Comparison of ENCODE assay signal across 21 cellular contexts in genomic region chr1:212351588-212352362, GRCh38.
"Had no signal": no experiment of that assay in that cellular context is flagged by ENCODE, and none has a peak within 500 bp of the region (broad histone marks: within the 10 kb centered on the region; RNA-seq: fewer than 3 reads in every experiment).

No MANE protein-coding gene starts in this region.

- H3K4me3 ChIP-seq: left lung, lung, sigmoid colon, smooth muscle cell, upper lobe of left lung had no signal

- H3K27me3 ChIP-seq: foreskin keratinocyte, left lung, sigmoid colon, upper lobe of left lung had no signal

- H3K9me3 ChIP-seq: left lung, sigmoid colon, upper lobe of left lung had no signal

- ATAC-seq: activated CD8-positive, alpha-beta memory T cell treated with anti-CD3 and anti-CD28 coated beads, Interleukin-2, amount 10 ng/mL, durations not matched to agents 7 days and 5 days; activated CD8-positive, alpha-beta T cell treated with anti-CD3 and anti-CD28 coated beads for 36 hours; foreskin keratinocyte; left lung; stimulated activated naive B cell treated with anti-CD40 and anti-IgM and Interleukin-4, amounts not matched to agents 10 μg/mL and 1 μg/mL and 100 μg/mL, for 72 hours; T-cell had no signal

- H3K27ac ChIP-seq: foreskin keratinocyte, left lung, sigmoid colon, upper lobe of left lung had no signal

- H3K4me3 Mint-ChIP-seq: activated CD4-positive, alpha-beta T cell treated with anti-CD3 and anti-CD28 coated beads, Interleukin-2, amount 10 ng/mL, durations not matched to agents 24 days and 14 days; activated CD8-positive, alpha-beta memory T cell treated with anti-CD3 and anti-CD28 coated beads, Interleukin-2, amount 10 ng/mL, durations not matched to agents 7 days and 5 days; activated CD8-positive, alpha-beta T cell treated with anti-CD3 and anti-CD28 coated beads for 36 hours; naive B cell; neural crest cell; T-cell had no signal

- H3K4me1 Mint-ChIP-seq: activated CD4-positive, alpha-beta T cell treated with anti-CD3 and anti-CD28 coated beads, Interleukin-2, amount 10 ng/mL, durations not matched to agents 24 days and 14 days; naive B cell; neural crest cell had no signal

- H3K27me3 Mint-ChIP-seq: activated CD4-positive, alpha-beta T cell treated with anti-CD3 and anti-CD28 coated beads, Interleukin-2, amount 10 ng/mL, durations not matched to agents 24 days and 14 days; activated CD8-positive, alpha-beta memory T cell treated with anti-CD3 and anti-CD28 coated beads, Interleukin-2, amount 10 ng/mL, durations not matched to agents 7 days and 5 days; activated CD8-positive, alpha-beta T cell treated with anti-CD3 and anti-CD28 coated beads for 36 hours; naive B cell; stimulated activated naive B cell treated with anti-CD40 and anti-IgM and Interleukin-4, amounts not matched to agents 10 μg/mL and 1 μg/mL and 100 μg/mL, for 72 hours; T-cell had no signal

- H3K4me1 ChIP-seq: foreskin keratinocyte, sigmoid colon, upper lobe of left lung had no signal

- H3K9me3 Mint-ChIP-seq: activated CD4-positive, alpha-beta T cell treated with anti-CD3 and anti-CD28 coated beads, Interleukin-2, amount 10 ng/mL, durations not matched to agents 24 days and 14 days; activated CD8-positive, alpha-beta T cell treated with anti-CD3 and anti-CD28 coated beads for 36 hours; naive B cell; neural crest cell; stimulated activated naive B cell treated with anti-CD40 and anti-IgM and Interleukin-4, amounts not matched to agents 10 μg/mL and 1 μg/mL and 100 μg/mL, for 72 hours; T-cell had no signal

- DNase-seq: activated CD4-positive, alpha-beta T cell treated with anti-CD3 and anti-CD28 coated beads, Interleukin-2, amount 10 ng/mL, durations not matched to agents 24 days and 14 days; activated CD8-positive, alpha-beta memory T cell treated with anti-CD3 and anti-CD28 coated beads, Interleukin-2, amount 10 ng/mL, durations not matched to agents 7 days and 5 days; activated CD8-positive, alpha-beta T cell treated with anti-CD3 and anti-CD28 coated beads for 36 hours; activated gamma-delta T cell treated with Interleukin-2 at 50 U/mL for 16 hours; activated T-cell treated with anti-CD3 and anti-CD28 coated beads for 4 hours; cerebellar nuclear complex; foreskin keratinocyte; kidney glomerular epithelial cell; left lung; naive B cell; occipital lobe; posterior cingulate gyrus; retina; sigmoid colon; stimulated activated CD4-positive, alpha-beta T cell treated with anti-CD3 and anti-CD28 coated beads, Interleukin-15, amount 100 ng/mL, for 24 hours; stimulated activated naive B cell treated with anti-CD40 and anti-IgM and Interleukin-4, amounts not matched to agents 10 μg/mL and 1 μg/mL and 100 μg/mL, for 72 hours; T-cell; upper lobe of left lung had no signal

- H3K27ac Mint-ChIP-seq: activated CD4-positive, alpha-beta T cell treated with anti-CD3 and anti-CD28 coated beads, Interleukin-2, amount 10 ng/mL, durations not matched to agents 24 days and 14 days; activated CD8-positive, alpha-beta memory T cell treated with anti-CD3 and anti-CD28 coated beads, Interleukin-2, amount 10 ng/mL, durations not matched to agents 7 days and 5 days; stimulated activated naive B cell treated with anti-CD40 and anti-IgM and Interleukin-4, amounts not matched to agents 10 μg/mL and 1 μg/mL and 100 μg/mL, for 72 hours had no signal
